In the genomic region with DNA sequence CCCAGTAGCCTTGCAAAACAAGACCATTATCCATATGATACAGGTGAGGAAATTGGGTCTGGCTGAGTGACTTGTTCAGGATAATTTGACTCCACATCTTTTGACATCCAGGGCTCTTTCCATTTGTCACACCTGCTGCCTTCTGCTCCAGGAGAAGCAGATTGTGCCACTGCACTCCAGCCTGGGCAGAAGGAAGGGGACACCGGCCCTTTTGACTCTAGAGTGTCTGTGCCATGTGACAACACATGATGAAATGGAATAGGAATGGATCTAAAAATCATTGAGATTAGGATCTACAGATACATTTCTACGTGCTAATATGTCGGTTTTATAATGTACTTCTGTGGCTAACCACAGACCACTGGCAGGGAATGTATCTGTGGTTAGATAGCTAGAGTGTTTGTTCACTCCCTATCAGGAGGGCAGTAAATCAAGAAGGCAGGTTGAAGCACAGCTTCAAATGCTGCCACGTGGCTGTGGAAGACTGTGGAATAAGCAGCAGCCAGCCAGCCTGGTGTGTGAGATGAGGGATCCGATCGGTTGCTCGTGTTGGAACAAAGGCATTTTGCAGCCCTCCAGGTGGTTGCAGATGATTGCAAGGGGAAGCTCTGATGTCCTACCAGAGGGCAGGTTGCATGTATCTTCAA, we compare ENCODE assay signal across 1 cellular context.
TF ChIP-seq lines count a peak whose summit lies in the region.

No MANE protein-coding gene starts in this region.

TF ChIP-seq in K562, 482 proteins besides CTCF, POLR2A, EP300 and RAD21 (continued from another document and continues in another):
- no peak for TF ChIP-seq RBM17 (IDR thresholded peaks at IDR 0.05; ENCODE audit: borderline replicate concordance, low read depth, low read length)
- no peak for TF ChIP-seq ZFPM2 (CRISPR knock-in tag; IDR thresholded peaks at IDR 0.05)
- TF ChIP-seq, protein P1, sequence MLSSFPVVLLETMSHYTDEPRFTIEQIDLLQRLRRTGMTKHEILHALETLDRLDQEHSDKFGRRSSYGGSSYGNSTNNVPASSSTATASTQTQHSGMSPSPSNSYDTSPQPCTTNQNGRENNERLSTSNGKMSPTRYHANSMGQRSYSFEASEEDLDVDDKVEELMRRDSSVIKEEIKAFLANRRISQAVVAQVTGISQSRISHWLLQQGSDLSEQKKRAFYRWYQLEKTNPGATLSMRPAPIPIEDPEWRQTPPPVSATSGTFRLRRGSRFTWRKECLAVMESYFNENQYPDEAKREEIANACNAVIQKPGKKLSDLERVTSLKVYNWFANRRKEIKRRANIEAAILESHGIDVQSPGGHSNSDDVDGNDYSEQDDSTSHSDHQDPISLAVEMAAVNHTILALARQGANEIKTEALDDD (IDR thresholded peaks at IDR 0.05) = no peak
- TF ChIP-seq MYC (IDR thresholded peaks at IDR 0.05; ENCODE audit: low read depth, low read length) = peak; percentile 55
- no peak for TF ChIP-seq MYC (CRISPR knock-in tag; IDR thresholded peaks at IDR 0.05; ENCODE audit: borderline replicate concordance, low read depth)
- no peak for TF ChIP-seq POLR2B (IDR thresholded peaks at IDR 0.05; ENCODE audit: low read depth, partially characterized antibody)
- TF ChIP-seq RUNX1 (IDR thresholded peaks at IDR 0.05; ENCODE audit: low read depth) = peak; percentile 95; the same call in 1 of the 2 replicates
- TF ChIP-seq ZNF41 (CRISPR knock-in tag; conservative IDR thresholded peaks at IDR 0.05) = no peak
- TF ChIP-seq ERF (CRISPR knock-in tag; IDR thresholded peaks at IDR 0.05) = no peak
- no peak for TF ChIP-seq CBX8 (IDR thresholded peaks at IDR 0.05; ENCODE audit: borderline replicate concordance, extremely low read depth, low read depth, low read length, poor library complexity, severe bottlenecking)
- TF ChIP-seq, protein P2, sequence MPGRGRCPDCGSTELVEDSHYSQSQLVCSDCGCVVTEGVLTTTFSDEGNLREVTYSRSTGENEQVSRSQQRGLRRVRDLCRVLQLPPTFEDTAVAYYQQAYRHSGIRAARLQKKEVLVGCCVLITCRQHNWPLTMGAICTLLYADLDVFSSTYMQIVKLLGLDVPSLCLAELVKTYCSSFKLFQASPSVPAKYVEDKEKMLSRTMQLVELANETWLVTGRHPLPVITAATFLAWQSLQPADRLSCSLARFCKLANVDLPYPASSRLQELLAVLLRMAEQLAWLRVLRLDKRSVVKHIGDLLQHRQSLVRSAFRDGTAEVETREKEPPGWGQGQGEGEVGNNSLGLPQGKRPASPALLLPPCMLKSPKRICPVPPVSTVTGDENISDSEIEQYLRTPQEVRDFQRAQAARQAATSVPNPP (IDR thresholded peaks at IDR 0.05; ENCODE audit: borderline replicate concordance, insufficient read depth, insufficient read length) = no peak
- TF ChIP-seq, protein P3, sequence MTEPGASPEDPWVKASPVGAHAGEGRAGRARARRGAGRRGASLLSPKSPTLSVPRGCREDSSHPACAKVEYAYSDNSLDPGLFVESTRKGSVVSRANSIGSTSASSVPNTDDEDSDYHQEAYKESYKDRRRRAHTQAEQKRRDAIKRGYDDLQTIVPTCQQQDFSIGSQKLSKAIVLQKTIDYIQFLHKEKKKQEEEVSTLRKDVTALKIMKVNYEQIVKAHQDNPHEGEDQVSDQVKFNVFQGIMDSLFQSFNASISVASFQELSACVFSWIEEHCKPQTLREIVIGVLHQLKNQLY (CRISPR knock-in tag; conservative IDR thresholded peaks at IDR 0.05) = no peak
- TF ChIP-seq, protein P4, sequence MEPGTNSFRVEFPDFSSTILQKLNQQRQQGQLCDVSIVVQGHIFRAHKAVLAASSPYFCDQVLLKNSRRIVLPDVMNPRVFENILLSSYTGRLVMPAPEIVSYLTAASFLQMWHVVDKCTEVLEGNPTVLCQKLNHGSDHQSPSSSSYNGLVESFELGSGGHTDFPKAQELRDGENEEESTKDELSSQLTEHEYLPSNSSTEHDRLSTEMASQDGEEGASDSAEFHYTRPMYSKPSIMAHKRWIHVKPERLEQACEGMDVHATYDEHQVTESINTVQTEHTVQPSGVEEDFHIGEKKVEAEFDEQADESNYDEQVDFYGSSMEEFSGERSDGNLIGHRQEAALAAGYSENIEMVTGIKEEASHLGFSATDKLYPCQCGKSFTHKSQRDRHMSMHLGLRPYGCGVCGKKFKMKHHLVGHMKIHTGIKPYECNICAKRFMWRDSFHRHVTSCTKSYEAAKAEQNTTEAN (CRISPR knock-in tag; IDR thresholded peaks at IDR 0.05) = no peak
- no peak for TF ChIP-seq XRCC3 (IDR thresholded peaks at IDR 0.05)
- TF ChIP-seq ZNF23 (CRISPR knock-in tag; IDR thresholded peaks at IDR 0.05) = no peak
- TF ChIP-seq GABPB1 (CRISPR knock-in tag; IDR thresholded peaks at IDR 0.05) = no peak
- no peak for TF ChIP-seq EGR1 (conservative IDR thresholded peaks at IDR 0.05)
- TF ChIP-seq BCOR (IDR thresholded peaks at IDR 0.05) = peak; percentile 73; the same call in 1 of the 2 replicates
- no peak for TF ChIP-seq SMARCB1 (IDR thresholded peaks at IDR 0.05; ENCODE audit: insufficient read length, low read depth)
- TF ChIP-seq, protein P5, sequence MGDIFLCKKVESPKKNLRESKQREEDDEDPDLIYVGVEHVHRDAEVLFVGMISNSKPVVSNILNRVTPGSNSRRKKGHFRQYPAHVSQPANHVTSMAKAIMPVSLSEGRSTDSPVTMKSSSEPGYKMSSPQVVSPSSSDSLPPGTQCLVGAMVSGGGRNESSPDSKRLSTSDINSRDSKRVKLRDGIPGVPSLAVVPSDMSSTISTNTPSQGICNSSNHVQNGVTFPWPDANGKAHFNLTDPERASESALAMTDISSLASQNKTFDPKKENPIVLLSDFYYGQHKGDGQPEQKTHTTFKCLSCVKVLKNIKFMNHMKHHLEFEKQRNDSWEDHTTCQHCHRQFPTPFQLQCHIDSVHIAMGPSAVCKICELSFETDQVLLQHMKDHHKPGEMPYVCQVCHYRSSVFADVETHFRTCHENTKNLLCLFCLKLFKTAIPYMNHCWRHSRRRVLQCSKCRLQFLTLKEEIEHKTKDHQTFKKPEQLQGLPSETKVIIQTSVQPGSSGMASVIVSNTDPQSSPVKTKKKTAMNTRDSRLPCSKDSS (IDR thresholded peaks at IDR 0.05; ENCODE audit: low read depth, partially characterized antibody) = no peak
- TF ChIP-seq SREBF2 (CRISPR knock-in tag; IDR thresholded peaks at IDR 0.05) = no peak
- no peak for TF ChIP-seq EP400 (IDR thresholded peaks at IDR 0.05)
- TF ChIP-seq HNRNPUL1 (IDR thresholded peaks at IDR 0.05; ENCODE audit: low read length) = no peak
- no peak for TF ChIP-seq NR3C1 (CRISPR knock-in tag; IDR thresholded peaks at IDR 0.05)
- no peak for TF ChIP-seq NR2C1 (IDR thresholded peaks at IDR 0.05)
- TF ChIP-seq NR2C1 (tag; IDR thresholded peaks at IDR 0.05) = no peak
- no peak for TF ChIP-seq KLF13 (tag; IDR thresholded peaks at IDR 0.05; ENCODE audit: borderline replicate concordance, low read depth)
- no peak for TF ChIP-seq MECOM (CRISPR knock-in tag; IDR thresholded peaks at IDR 0.05)
- TF ChIP-seq MTA3 (IDR thresholded peaks at IDR 0.05; ENCODE audit: borderline replicate concordance) = no peak
- TF ChIP-seq ETV5 (CRISPR knock-in tag; IDR thresholded peaks at IDR 0.05; ENCODE audit: low read depth) = no peak
- no peak for TF ChIP-seq ZNF561 (CRISPR knock-in tag; conservative IDR thresholded peaks at IDR 0.05)
- no peak for TF ChIP-seq ZNF217 (CRISPR knock-in tag; IDR thresholded peaks at IDR 0.05)
- TF ChIP-seq NFE2 (IDR thresholded peaks at IDR 0.05; ENCODE audit: low read depth) = no peak
- TF ChIP-seq, protein P6, sequence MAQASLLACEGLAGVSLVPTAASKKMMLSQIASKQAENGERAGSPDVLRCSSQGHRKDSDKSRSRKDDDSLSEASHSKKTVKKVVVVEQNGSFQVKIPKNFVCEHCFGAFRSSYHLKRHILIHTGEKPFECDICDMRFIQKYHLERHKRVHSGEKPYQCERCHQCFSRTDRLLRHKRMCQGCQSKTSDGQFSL (CRISPR knock-in tag; IDR thresholded peaks at IDR 0.05) = no peak
- TF ChIP-seq, protein P6 (tag; IDR thresholded peaks at IDR 0.05) = no peak
- no peak for TF ChIP-seq TAF1 (IDR thresholded peaks at IDR 0.05; ENCODE audit: control insufficient read depth, extremely low read depth, insufficient read depth, low read length, severe bottlenecking)
- TF ChIP-seq, protein P7, sequence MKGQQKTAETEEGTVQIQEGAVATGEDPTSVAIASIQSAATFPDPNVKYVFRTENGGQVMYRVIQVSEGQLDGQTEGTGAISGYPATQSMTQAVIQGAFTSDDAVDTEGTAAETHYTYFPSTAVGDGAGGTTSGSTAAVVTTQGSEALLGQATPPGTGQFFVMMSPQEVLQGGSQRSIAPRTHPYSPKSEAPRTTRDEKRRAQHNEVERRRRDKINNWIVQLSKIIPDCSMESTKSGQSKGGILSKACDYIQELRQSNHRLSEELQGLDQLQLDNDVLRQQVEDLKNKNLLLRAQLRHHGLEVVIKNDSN (CRISPR knock-in tag; IDR thresholded peaks at IDR 0.05) = no peak
- peak; percentile 71 for TF ChIP-seq SOX6 (IDR thresholded peaks at IDR 0.05)
- no peak for TF ChIP-seq BHLHE40 (IDR thresholded peaks at IDR 0.05; ENCODE audit: low read length)
- no peak for TF ChIP-seq DDX20 (tag; IDR thresholded peaks at IDR 0.05; ENCODE audit: low read depth)
- no peak for TF ChIP-seq ILF3 (IDR thresholded peaks at IDR 0.05; ENCODE audit: borderline replicate concordance)
- no peak for TF ChIP-seq SRSF7 (optimal IDR thresholded peaks at IDR 0.05; ENCODE audit: low read depth, low read length)
- TF ChIP-seq ZNF253 (CRISPR knock-in tag; conservative IDR thresholded peaks at IDR 0.05) = no peak
- TF ChIP-seq MEIS2 (IDR thresholded peaks at IDR 0.05; ENCODE audit: partially characterized antibody) = peak; percentile 98
- TF ChIP-seq DMBX1 (CRISPR knock-in tag; IDR thresholded peaks at IDR 0.05; ENCODE audit: borderline replicate concordance) = no peak
- TF ChIP-seq, protein P8, sequence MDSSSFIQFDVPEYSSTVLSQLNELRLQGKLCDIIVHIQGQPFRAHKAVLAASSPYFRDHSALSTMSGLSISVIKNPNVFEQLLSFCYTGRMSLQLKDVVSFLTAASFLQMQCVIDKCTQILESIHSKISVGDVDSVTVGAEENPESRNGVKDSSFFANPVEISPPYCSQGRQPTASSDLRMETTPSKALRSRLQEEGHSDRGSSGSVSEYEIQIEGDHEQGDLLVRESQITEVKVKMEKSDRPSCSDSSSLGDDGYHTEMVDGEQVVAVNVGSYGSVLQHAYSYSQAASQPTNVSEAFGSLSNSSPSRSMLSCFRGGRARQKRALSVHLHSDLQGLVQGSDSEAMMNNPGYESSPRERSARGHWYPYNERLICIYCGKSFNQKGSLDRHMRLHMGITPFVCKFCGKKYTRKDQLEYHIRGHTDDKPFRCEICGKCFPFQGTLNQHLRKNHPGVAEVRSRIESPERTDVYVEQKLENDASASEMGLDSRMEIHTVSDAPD (CRISPR knock-in tag; IDR thresholded peaks at IDR 0.05) = no peak
- TF ChIP-seq, protein P9, sequence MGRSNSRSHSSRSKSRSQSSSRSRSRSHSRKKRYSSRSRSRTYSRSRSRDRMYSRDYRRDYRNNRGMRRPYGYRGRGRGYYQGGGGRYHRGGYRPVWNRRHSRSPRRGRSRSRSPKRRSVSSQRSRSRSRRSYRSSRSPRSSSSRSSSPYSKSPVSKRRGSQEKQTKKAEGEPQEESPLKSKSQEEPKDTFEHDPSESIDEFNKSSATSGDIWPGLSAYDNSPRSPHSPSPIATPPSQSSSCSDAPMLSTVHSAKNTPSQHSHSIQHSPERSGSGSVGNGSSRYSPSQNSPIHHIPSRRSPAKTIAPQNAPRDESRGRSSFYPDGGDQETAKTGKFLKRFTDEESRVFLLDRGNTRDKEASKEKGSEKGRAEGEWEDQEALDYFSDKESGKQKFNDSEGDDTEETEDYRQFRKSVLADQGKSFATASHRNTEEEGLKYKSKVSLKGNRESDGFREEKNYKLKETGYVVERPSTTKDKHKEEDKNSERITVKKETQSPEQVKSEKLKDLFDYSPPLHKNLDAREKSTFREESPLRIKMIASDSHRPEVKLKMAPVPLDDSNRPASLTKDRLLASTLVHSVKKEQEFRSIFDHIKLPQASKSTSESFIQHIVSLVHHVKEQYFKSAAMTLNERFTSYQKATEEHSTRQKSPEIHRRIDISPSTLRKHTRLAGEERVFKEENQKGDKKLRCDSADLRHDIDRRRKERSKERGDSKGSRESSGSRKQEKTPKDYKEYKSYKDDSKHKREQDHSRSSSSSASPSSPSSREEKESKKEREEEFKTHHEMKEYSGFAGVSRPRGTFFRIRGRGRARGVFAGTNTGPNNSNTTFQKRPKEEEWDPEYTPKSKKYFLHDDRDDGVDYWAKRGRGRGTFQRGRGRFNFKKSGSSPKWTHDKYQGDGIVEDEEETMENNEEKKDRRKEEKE (IDR thresholded peaks at IDR 0.05; ENCODE audit: borderline replicate concordance in 1 of 2, control insufficient read depth in 1 of 2, low read depth in 2 of 2, low read length in 1 of 2) = no peak
- TF ChIP-seq, protein P10, sequence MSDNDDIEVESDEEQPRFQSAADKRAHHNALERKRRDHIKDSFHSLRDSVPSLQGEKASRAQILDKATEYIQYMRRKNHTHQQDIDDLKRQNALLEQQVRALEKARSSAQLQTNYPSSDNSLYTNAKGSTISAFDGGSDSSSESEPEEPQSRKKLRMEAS (CRISPR knock-in tag; IDR thresholded peaks at IDR 0.05) = 0 out of 2 replicates have a peak, but pooled peaks have one; percentile 26
